3 cellular contexts compared by ENCODE assay signal in genomic region chr10:107019154-107019553, GRCh38.
"Had no signal": no experiment of that assay in that cellular context is flagged by ENCODE, and none has a peak within 500 bp of the region (broad histone marks: within the 10 kb centered on the region; RNA-seq: fewer than 3 reads in every experiment).

No MANE protein-coding gene starts in this region.

- H3K4me3 ChIP-seq: GM12878 had no signal

- ATAC-seq: GM12878 had no signal

- DNase-seq: GDM1, GF-D8 had no signal
